8 cellular contexts compared by ENCODE assay signal in the genomic region with DNA sequence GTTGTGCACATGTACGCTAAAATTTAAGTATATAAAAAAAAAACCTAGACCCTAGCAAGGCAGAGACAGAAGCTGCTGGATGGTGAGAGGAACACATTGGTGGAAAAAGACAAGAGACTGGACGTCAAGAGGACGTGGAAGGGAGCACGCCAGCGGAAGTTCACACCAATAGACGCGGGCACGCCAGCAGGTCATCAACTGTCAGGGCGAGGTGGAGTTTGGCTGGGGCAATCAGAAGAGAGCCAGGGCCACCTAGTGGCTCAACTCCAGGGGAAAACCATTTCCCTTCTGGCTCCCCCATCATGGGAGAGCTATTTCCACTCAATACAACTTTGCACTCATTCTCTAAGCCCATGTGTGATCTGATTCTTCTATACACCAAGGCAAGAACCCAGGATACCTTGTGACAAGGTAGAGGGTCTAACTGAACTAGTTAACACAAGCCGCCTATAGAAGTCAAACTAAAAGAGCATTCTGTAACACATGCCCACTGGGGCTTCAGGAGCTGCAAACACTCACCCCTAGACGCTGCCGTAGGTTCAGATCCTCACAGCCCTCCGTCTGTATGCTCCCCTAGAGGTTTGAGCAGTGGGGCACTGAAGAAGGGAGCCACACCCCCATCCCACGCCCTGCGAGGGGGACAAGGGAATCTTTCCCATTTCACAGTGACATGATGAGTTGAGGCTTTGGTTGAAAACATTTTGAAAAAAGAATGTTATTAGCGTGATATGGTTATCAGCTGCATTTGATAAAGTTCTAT.
DNase-seq lines count a peak whose midpoint lies in the region; ATAC-seq and TF ChIP-seq lines count a peak whose summit lies in the region.

No MANE protein-coding gene starts in this region.

- H3K4me1 ChIP-seq in SK-N-SH (ENCODE audit: control insufficient read depth in 1 of 2, insufficient read depth in 2 of 2, low read depth in 1 of 2, low read length in 1 of 2): peaks cover 0 to 2% of the 10 kb centered on the region in 2 experiments; a peak in 2 of 4 replicates

- no peaks in the 10 kb centered on the region for H3K36me3 ChIP-seq in SK-N-SH (replicated peaks in 1 of 2; ENCODE audit: control insufficient read depth in 1 of 2, insufficient read depth in 2 of 2, low read length in 1 of 2)

- ATAC-seq in HG02623 (IDR thresholded peaks at IDR 0.05; ENCODE audit: unreplicated experiment): peak; percentile 45
- peak; percentile 97 for ATAC-seq in left lobe of liver

- H3K4me2 ChIP-seq in SK-N-SH: no peak overlapping the region

- H3F3A ChIP-seq in SK-N-SH (replicated peaks; ENCODE audit: insufficient read depth): no peaks in the 10 kb centered on the region

- TF ChIP-seq EP300 in SK-N-SH (IDR thresholded peaks at IDR 0.05; ENCODE audit: borderline replicate concordance in 1 of 2, low read depth in 1 of 2, low read length in 1 of 2): no peak

- no peaks in the 10 kb centered on the region for H3K9me2 ChIP-seq in SK-N-SH

- peak; percentile 51 for TF ChIP-seq RAD21 in SK-N-SH (IDR thresholded peaks at IDR 0.05; ENCODE audit: low read length)

- no peaks in the 10 kb centered on the region for H3K79me2 ChIP-seq in SK-N-SH (ENCODE audit: insufficient read depth)

- H3K27me3 ChIP-seq in SK-N-SH (ENCODE audit: insufficient read depth): no peaks in the 10 kb centered on the region

- peak; percentile 23 for DNase-seq in D341Med (ENCODE audit: low spot score)
- DNase-seq in SK-N-SH: no peak
- peak; percentile 54 for DNase-seq in left lobe of liver (ENCODE audit: low spot score)
- DNase-seq in activated effector memory CD4-positive, alpha-beta T cell treated with anti-CD3 and anti-CD28 coated beads, Interleukin-2, amount 50 U/mL, for 16 hours: no peak
- DNase-seq in kidney glomerular epithelial cell (lab: John Stamatoyannopoulos, UW): no peak
- DNase-seq in AG20443 (ENCODE audit: low spot score): no peak
- no peak for DNase-seq in inferior parietal cortex (ENCODE audit: extremely low spot score)

- TF ChIP-seq CTCF in SK-N-SH (IDR thresholded peaks at IDR 0.05): peak; percentile 31

- POLR2A ChIA-PET in SK-N-SH (lab: Yijun Ruan, JAX): no interaction called here

- no peak overlapping the region for H3K4me3 ChIP-seq in SK-N-SH (ENCODE audit: low read depth in 2 of 2, low read length in 1 of 2)

- CTCF ChIA-PET in SK-N-SH (lab: Yijun Ruan, JAX): interaction anchor here (1.4 kb wide), 1 partner anchor 704 kb away, joined by 6 read pairs; no protein-coding TSS in a partner anchor

- H4K20me1 ChIP-seq in SK-N-SH (ENCODE audit: insufficient read depth): no peaks in the 10 kb centered on the region

- H3K9me3 ChIP-seq in SK-N-SH: no peaks in the 10 kb centered on the region

- H3K9ac ChIP-seq in SK-N-SH: no peak overlapping the region

- 76% methylated on average over 16 of the region's 16 CpGs for WGBS in SK-N-SH (ENCODE audit: low lambda C conversion rate)

- no peak overlapping the region for H2AFZ ChIP-seq in SK-N-SH (ENCODE audit: low read depth)

- H3K27ac ChIP-seq in SK-N-SH (ENCODE audit: low read depth in 2 of 2, low read length in 1 of 2): peak overlapping the region in 1 of 2 experiments; percentile 25; a peak in 1 of 4 replicates

TF ChIP-seq in SK-N-SH, 30 proteins besides CTCF, POLR2A, EP300 and RAD21:
- TF ChIP-seq GATA2 (CRISPR knock-in tag; IDR thresholded peaks at IDR 0.05) (no peak), TAF1 (IDR thresholded peaks at IDR 0.05; ENCODE audit: borderline replicate concordance, low read depth, low read length) (no peak), NFIC (IDR thresholded peaks at IDR 0.05; ENCODE audit: borderline replicate concordance) (no peak), FOXJ3 (CRISPR knock-in tag; IDR thresholded peaks at IDR 0.05) (no peak), FOSL2 (IDR thresholded peaks at IDR 0.05; ENCODE audit: borderline replicate concordance, low read depth) (no peak), JUND (IDR thresholded peaks at IDR 0.05) (no peak)
- TF ChIP-seq, protein P1, sequence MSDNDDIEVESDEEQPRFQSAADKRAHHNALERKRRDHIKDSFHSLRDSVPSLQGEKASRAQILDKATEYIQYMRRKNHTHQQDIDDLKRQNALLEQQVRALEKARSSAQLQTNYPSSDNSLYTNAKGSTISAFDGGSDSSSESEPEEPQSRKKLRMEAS (IDR thresholded peaks at IDR 0.05; ENCODE audit: low read depth): no peak
- TF ChIP-seq, protein P2, sequence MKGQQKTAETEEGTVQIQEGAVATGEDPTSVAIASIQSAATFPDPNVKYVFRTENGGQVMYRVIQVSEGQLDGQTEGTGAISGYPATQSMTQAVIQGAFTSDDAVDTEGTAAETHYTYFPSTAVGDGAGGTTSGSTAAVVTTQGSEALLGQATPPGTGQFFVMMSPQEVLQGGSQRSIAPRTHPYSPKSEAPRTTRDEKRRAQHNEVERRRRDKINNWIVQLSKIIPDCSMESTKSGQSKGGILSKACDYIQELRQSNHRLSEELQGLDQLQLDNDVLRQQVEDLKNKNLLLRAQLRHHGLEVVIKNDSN (IDR thresholded peaks at IDR 0.05; ENCODE audit: borderline replicate concordance, low read depth): no peak
- TF ChIP-seq, protein P3, sequence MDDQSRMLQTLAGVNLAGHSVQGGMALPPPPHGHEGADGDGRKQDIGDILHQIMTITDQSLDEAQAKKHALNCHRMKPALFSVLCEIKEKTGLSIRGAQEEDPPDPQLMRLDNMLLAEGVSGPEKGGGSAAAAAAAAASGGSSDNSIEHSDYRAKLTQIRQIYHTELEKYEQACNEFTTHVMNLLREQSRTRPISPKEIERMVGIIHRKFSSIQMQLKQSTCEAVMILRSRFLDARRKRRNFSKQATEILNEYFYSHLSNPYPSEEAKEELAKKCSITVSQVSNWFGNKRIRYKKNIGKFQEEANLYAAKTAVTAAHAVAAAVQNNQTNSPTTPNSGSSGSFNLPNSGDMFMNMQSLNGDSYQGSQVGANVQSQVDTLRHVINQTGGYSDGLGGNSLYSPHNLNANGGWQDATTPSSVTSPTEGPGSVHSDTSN (IDR thresholded peaks at IDR 0.05): no peak
- TF ChIP-seq, protein P4, sequence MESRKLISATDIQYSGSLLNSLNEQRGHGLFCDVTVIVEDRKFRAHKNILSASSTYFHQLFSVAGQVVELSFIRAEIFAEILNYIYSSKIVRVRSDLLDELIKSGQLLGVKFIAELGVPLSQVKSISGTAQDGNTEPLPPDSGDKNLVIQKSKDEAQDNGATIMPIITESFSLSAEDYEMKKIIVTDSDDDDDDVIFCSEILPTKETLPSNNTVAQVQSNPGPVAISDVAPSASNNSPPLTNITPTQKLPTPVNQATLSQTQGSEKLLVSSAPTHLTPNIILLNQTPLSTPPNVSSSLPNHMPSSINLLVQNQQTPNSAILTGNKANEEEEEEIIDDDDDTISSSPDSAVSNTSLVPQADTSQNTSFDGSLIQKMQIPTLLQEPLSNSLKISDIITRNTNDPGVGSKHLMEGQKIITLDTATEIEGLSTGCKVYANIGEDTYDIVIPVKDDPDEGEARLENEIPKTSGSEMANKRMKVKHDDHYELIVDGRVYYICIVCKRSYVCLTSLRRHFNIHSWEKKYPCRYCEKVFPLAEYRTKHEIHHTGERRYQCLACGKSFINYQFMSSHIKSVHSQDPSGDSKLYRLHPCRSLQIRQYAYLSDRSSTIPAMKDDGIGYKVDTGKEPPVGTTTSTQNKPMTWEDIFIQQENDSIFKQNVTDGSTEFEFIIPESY (IDR thresholded peaks at IDR 0.05; ENCODE audit: borderline replicate concordance, low read depth): no peak

Comparison
In these comparisons a context has a peak if more than half of its experiments do, and no peak if none do; other contexts are left out.
1. DNase-seq: peak in D341Med (single experiment) and left lobe of liver (single experiment); none in SK-N-SH (single experiment), activated effector memory CD4-positive, alpha-beta T cell treated with anti-CD3 and anti-CD28 coated beads, Interleukin-2, amount 50 U/mL, for 16 hours (single experiment), kidney glomerular epithelial cell (single experiment), AG20443 (single experiment) and inferior parietal cortex (single experiment).